Comparison of ENCODE assay signal across 34 cellular contexts in genomic region chr19:28428644-28429348, GRCh38.
"Had no signal": no experiment of that assay in that cellular context is flagged by ENCODE, and none has a peak within 500 bp of the region (broad histone marks: within the 10 kb centered on the region; RNA-seq: fewer than 3 reads in every experiment).

No MANE protein-coding gene starts in this region.

- H3K36me3 Mint-ChIP-seq: activated naive CD4-positive, alpha-beta T cell treated with anti-CD3 and anti-CD28 coated beads, Interleukin-2, amount 50 U/mL, for 24 hours; immature natural killer cell; mesothelial cell of epicardium; neural progenitor cell; stimulated activated memory B cell treated with anti-CD40 and anti-IgM and Interleukin-4, amounts not matched to agents 10 μg/mL and 1 μg/mL and 100 μg/mL, for 72 hours had no signal

- H3K9me3 ChIP-seq: esophagus muscularis mucosa, heart left ventricle, upper lobe of left lung had no signal

- H3K4me1 Mint-ChIP-seq: activated CD4-positive, alpha-beta memory T cell treated with anti-CD3 and anti-CD28 coated beads, Interleukin-2, amount 10 ng/mL, durations not matched to agents 7 days and 5 days; activated T-helper 17 cell treated with anti-CD3 and anti-CD28 coated beads, Interleukin-2, amount 50 U/mL, for 72 hours; stimulated activated memory B cell treated with anti-CD40 and anti-IgM and Interleukin-4, amounts not matched to agents 10 μg/mL and 1 μg/mL and 100 μg/mL, for 72 hours; stimulated activated naive CD8-positive, alpha-beta T cell treated with anti-CD3 and anti-CD28 coated beads, Interleukin-15, amount 100 ng/mL, for 72 hours had no signal

- DNase-seq: activated CD4-positive, alpha-beta memory T cell treated with anti-CD3 and anti-CD28 coated beads, Interleukin-2, amount 10 ng/mL, durations not matched to agents 7 days and 5 days; activated CD4-positive, alpha-beta T cell treated with anti-CD3 and anti-CD28 coated beads for 1 hour; activated CD4-positive, alpha-beta T cell treated with anti-CD3 and anti-CD28 coated beads, Interleukin-2, amount 10 ng/mL, durations not matched to agents 7 days and 5 days; activated gamma-delta T cell treated with Interleukin-2 at 50 U/mL for 16 hours; activated naive CD8-positive, alpha-beta T cell treated with anti-CD3 and anti-CD28 coated beads, Interleukin-2, amount 50 U/mL, for 24 hours; activated T-cell treated with anti-CD3 and anti-CD28 coated beads, Interleukin-2, amount 50 U/mL, for 4 hours; amygdala; central memory CD4-positive, alpha-beta T cell; endodermal cell; foreskin keratinocyte; heart left ventricle; immature natural killer cell; kidney; left colon; mammary epithelial cell; naive B cell; occipital lobe; stimulated activated CD4-positive, alpha-beta T cell treated with anti-CD3 and anti-CD28 coated beads, Interleukin-12 subunit alpha, Interleukin-12 subunit beta, amount 100 ng/mL, for 4 hours; stimulated activated CD4-positive, alpha-beta T cell treated with anti-CD3 and anti-CD28 coated beads, Interleukin-4, amount 100 ng/mL, for 24 hours; stimulated activated naive CD8-positive, alpha-beta T cell treated with anti-CD3 and anti-CD28 coated beads, Interleukin-15, amount 100 ng/mL, for 72 hours; substantia nigra; T-helper 9 cell; upper lobe of left lung had no signal

- H3K4me2 ChIP-seq: neural progenitor cell had no signal

- H2AFZ ChIP-seq: neural progenitor cell had no signal

- H3K4me1 ChIP-seq: esophagus muscularis mucosa, foreskin keratinocyte, heart left ventricle, upper lobe of left lung had no signal

- H3K36me3 ChIP-seq: esophagus muscularis mucosa, heart left ventricle, neural progenitor cell, upper lobe of left lung had no signal

- H3K4me3 ChIP-seq: esophagus muscularis mucosa, heart left ventricle, neural progenitor cell, skin epidermis, upper lobe of left lung had no signal

- ATAC-seq: activated naive CD8-positive, alpha-beta T cell treated with anti-CD3 and anti-CD28 coated beads, Interleukin-2, amount 50 U/mL, for 24 hours; activated T-cell treated with anti-CD3 and anti-CD28 coated beads, Interleukin-2, amount 50 U/mL, for 4 hours; activated T-helper 17 cell treated with anti-CD3 and anti-CD28 coated beads, Interleukin-2, amount 50 U/mL, for 72 hours; foreskin keratinocyte; heart left ventricle; sciatic nerve; stimulated activated memory B cell treated with anti-CD40 and anti-IgM and Interleukin-4, amounts not matched to agents 10 μg/mL and 1 μg/mL and 100 μg/mL, for 72 hours; stimulated activated naive CD8-positive, alpha-beta T cell treated with anti-CD3 and anti-CD28 coated beads, Interleukin-15, amount 100 ng/mL, for 72 hours; WTC11 had no signal

- H3K27me3 ChIP-seq: foreskin keratinocyte, neural progenitor cell, upper lobe of left lung had no signal

- H3K27ac ChIP-seq: esophagus muscularis mucosa, foreskin keratinocyte, heart left ventricle, neural progenitor cell, skin epidermis, upper lobe of left lung had no signal

- H3K9me3 Mint-ChIP-seq: immature natural killer cell had no signal

- FAIRE-seq: kidney, TTC549 had no signal

- H3K4me3 Mint-ChIP-seq: activated CD4-positive, alpha-beta memory T cell treated with anti-CD3 and anti-CD28 coated beads, Interleukin-2, amount 10 ng/mL, durations not matched to agents 7 days and 5 days; activated CD4-positive, alpha-beta T cell treated with anti-CD3 and anti-CD28 coated beads, Interleukin-2, amount 10 ng/mL, durations not matched to agents 7 days and 5 days; activated naive CD4-positive, alpha-beta T cell treated with anti-CD3 and anti-CD28 coated beads, Interleukin-2, amount 50 U/mL, for 24 hours; activated naive CD8-positive, alpha-beta T cell treated with anti-CD3 and anti-CD28 coated beads, Interleukin-2, amount 50 U/mL, for 24 hours; activated T-cell treated with anti-CD3 and anti-CD28 coated beads, Interleukin-2, amount 50 U/mL, for 4 hours; activated T-helper 17 cell treated with anti-CD3 and anti-CD28 coated beads, Interleukin-2, amount 50 U/mL, for 72 hours; endodermal cell; immature natural killer cell; mesothelial cell of epicardium; naive B cell; neural progenitor cell; stimulated activated memory B cell treated with anti-CD40 and anti-IgM and Interleukin-4, amounts not matched to agents 10 μg/mL and 1 μg/mL and 100 μg/mL, for 72 hours; stimulated activated naive CD8-positive, alpha-beta T cell treated with anti-CD3 and anti-CD28 coated beads, Interleukin-15, amount 100 ng/mL, for 72 hours; T-helper 1 cell treated with Interleukin-12 subunit alpha and Interleukin-12 subunit beta and Interleukin-4 antibody, amounts not matched to agents 30 μg/mL and 1 μg/mL, for 36 hours; WTC11 had no signal

- H3K27ac Mint-ChIP-seq: activated CD4-positive, alpha-beta memory T cell treated with anti-CD3 and anti-CD28 coated beads, Interleukin-2, amount 10 ng/mL, durations not matched to agents 7 days and 5 days; activated naive CD4-positive, alpha-beta T cell treated with anti-CD3 and anti-CD28 coated beads, Interleukin-2, amount 50 U/mL, for 24 hours; activated naive CD8-positive, alpha-beta T cell treated with anti-CD3 and anti-CD28 coated beads, Interleukin-2, amount 50 U/mL, for 24 hours; activated T-helper 17 cell treated with anti-CD3 and anti-CD28 coated beads, Interleukin-2, amount 50 U/mL, for 72 hours; endodermal cell; mesothelial cell of epicardium; neural progenitor cell; stimulated activated memory B cell treated with anti-CD40 and anti-IgM and Interleukin-4, amounts not matched to agents 10 μg/mL and 1 μg/mL and 100 μg/mL, for 72 hours; stimulated activated naive CD8-positive, alpha-beta T cell treated with anti-CD3 and anti-CD28 coated beads, Interleukin-15, amount 100 ng/mL, for 72 hours; T-helper 1 cell treated with Interleukin-12 subunit alpha and Interleukin-12 subunit beta and Interleukin-4 antibody, amounts not matched to agents 30 μg/mL and 1 μg/mL, for 36 hours; WTC11 had no signal

- H3K27me3 Mint-ChIP-seq: activated CD4-positive, alpha-beta memory T cell treated with anti-CD3 and anti-CD28 coated beads, Interleukin-2, amount 10 ng/mL, durations not matched to agents 7 days and 5 days; activated CD4-positive, alpha-beta T cell treated with anti-CD3 and anti-CD28 coated beads, Interleukin-2, amount 10 ng/mL, durations not matched to agents 7 days and 5 days; activated naive CD4-positive, alpha-beta T cell treated with anti-CD3 and anti-CD28 coated beads, Interleukin-2, amount 50 U/mL, for 24 hours; activated naive CD8-positive, alpha-beta T cell treated with anti-CD3 and anti-CD28 coated beads, Interleukin-2, amount 50 U/mL, for 24 hours; activated T-helper 17 cell treated with anti-CD3 and anti-CD28 coated beads, Interleukin-2, amount 50 U/mL, for 72 hours; stimulated activated memory B cell treated with anti-CD40 and anti-IgM and Interleukin-4, amounts not matched to agents 10 μg/mL and 1 μg/mL and 100 μg/mL, for 72 hours; stimulated activated naive CD8-positive, alpha-beta T cell treated with anti-CD3 and anti-CD28 coated beads, Interleukin-15, amount 100 ng/mL, for 72 hours had no signal

- H3K9ac ChIP-seq: neural progenitor cell had no signal
